ENCODE assay signal across 8 cellular contexts in genomic region chr9:128455849-128456612, GRCh38. TPM values are rescaled to one million over a fixed set of nuclear protein-coding genes. Genes with fewer than 3 reads are reported as not detected.
A peak's percentile ranks its signal among the peaks of the same experiment; 100 is the strongest.
DNase-seq lines count a peak whose midpoint lies in the region; ATAC-seq, FAIRE-seq and TF ChIP-seq lines count a peak whose summit lies in the region.

Gene ODF2, plus strand, starts transcription at chr9:128456006. Its CDS starts 86 bp downstream, at chr9:128456092.

- peaks cover 9 to 21% of the 10 kb centered on the region in 2 experiments for H3K36me3 ChIP-seq in keratinocyte (ENCODE audit: control insufficient read depth in 2 of 2, extremely low read depth in 1 of 2, insufficient read depth in 2 of 2, low read length in 2 of 2)

- H3K9me1 ChIP-seq in keratinocyte (ENCODE audit: control insufficient read depth, extremely low read depth, insufficient read depth, low read length) = no peaks in the 10 kb centered on the region

- no peak for TF ChIP-seq CTCF in keratinocyte (optimal IDR thresholded peaks at IDR 0.05 in 1 of 3, IDR thresholded peaks at IDR 0.05 in 1 of 3, conservative IDR thresholded peaks at IDR 0.05 in 1 of 3; ENCODE audit: extremely low read depth in 1 of 3, insufficient read depth in 2 of 3, low read length in 3 of 3)

- ATAC-seq in HG03432 (IDR thresholded peaks at IDR 0.05; ENCODE audit: unreplicated experiment) = peak; percentile 84

- H4K20me1 ChIP-seq in keratinocyte (ENCODE audit: control insufficient read depth, extremely low read depth, insufficient read depth, low read length) = no peaks in the 10 kb centered on the region

- peaks cover 10% of the 10 kb centered on the region for H3K4me1 ChIP-seq in keratinocyte (ENCODE audit: control insufficient read depth, extremely low read depth, insufficient read depth, low read length)

- peak within 1 kb of the TSS; percentile 73 for H3K9ac ChIP-seq in keratinocyte (ENCODE audit: control insufficient read depth, extremely low read depth, insufficient read depth, low read length)

- H3K27ac ChIP-seq in keratinocyte (ENCODE audit: control insufficient read depth, insufficient read depth, low read length) = peak within 1 kb of the TSS; percentile 63

- peaks cover 10% of the 10 kb centered on the region for H3K79me2 ChIP-seq in keratinocyte (ENCODE audit: control insufficient read depth, insufficient read depth, low read length)

- no peaks in the 10 kb centered on the region for H3K27me3 ChIP-seq in keratinocyte (ENCODE audit: control insufficient read depth, extremely low read depth, insufficient read depth, low read length)

- H3K9me3 ChIP-seq in keratinocyte (ENCODE audit: control insufficient read depth, low read depth, low read length) = no peaks in the 10 kb centered on the region

- peak; percentile 98 for DNase-seq in Ammon's horn (ENCODE audit: low spot score)
- peak; percentile 97 for DNase-seq in NCI-H510A (lab: John Stamatoyannopoulos, UW)
- peak; percentile 99 for DNase-seq in activated CD4-positive, CD25-positive, alpha-beta regulatory T cell treated with anti-CD3 and anti-CD28 coated beads, Interleukin-2, amount 50 U/mL, for 72 hours
- peak; percentile 80 to 96 for DNase-seq in cerebellar nuclear complex (lab: John Stamatoyannopoulos, UW)
- DNase-seq in keratinocyte (ENCODE audit: low read depth, low spot score) = peak; percentile 60
- DNase-seq in stimulated activated CD4-positive, alpha-beta T cell treated with anti-CD3 and anti-CD28 coated beads, Interleukin-15, amount 100 ng/mL, for 1 hour (ENCODE audit: low read depth in 1 of 2, low spot score in 1 of 2) = peak; percentile 96

- dilution Hi-C loops in keratinocyte (cut with MboI; ENCODE audit: extremely low pct_ligation_motif_present, low sequenced_read_pairs) = no loop called here

- peak within 1 kb of the TSS; percentile 97 for H3K4me2 ChIP-seq in keratinocyte (ENCODE audit: control insufficient read depth, extremely low read depth, insufficient read depth, low read depth, low read length)

- H3K4me3 ChIP-seq in keratinocyte (ENCODE audit: control insufficient read depth in 2 of 3, extremely low read depth in 1 of 3, insufficient read depth in 2 of 3, low read depth in 1 of 3, low read length in 3 of 3) = peak within 1 kb of the TSS; percentile 75 to 97 (median 92)

- peak; percentile 86 for TF ChIP-seq POLR2A in GM19193 (IDR thresholded peaks at IDR 0.05; ENCODE audit: extremely low read depth, insufficient read depth, insufficient read length)

- H2AFZ ChIP-seq in keratinocyte (ENCODE audit: control insufficient read depth, low read length) = peak within 1 kb of the TSS; percentile 96

- FAIRE-seq in keratinocyte (lab: Jason Lieb, UNC) = no peak

RNA-seq across cellular contexts. Expression of gene ODF2, which starts in this region (rescaled TPM):
- 6.6 to 16.3 TPM (median 14.0 TPM) in 3 replicates for polyA plus RNA-seq in keratinocyte
- polyA plus RNA-seq in keratinocyte (2011; ENCODE audit: low read depth) = 22.3 TPM
- polyA plus RNA-seq in keratinocyte (2011; cell fraction: cytosol; rRNA removed) = 10.0 and 12.1 TPM in 2 replicates
- 41.3 and 42.1 TPM in 2 replicates for polyA plus RNA-seq in keratinocyte (2011; cell fraction: nucleus; rRNA removed)
- 10.4 and 22.4 TPM in 2 replicates for polyA plus RNA-seq in keratinocyte (2012; ENCODE audit: low replicate concordance)
- polyA minus RNA-seq in keratinocyte = 4.6 to 13.2 TPM (median 12.5 TPM) in 3 replicates
- polyA minus RNA-seq in keratinocyte (2011; cell fraction: cytosol; rRNA and poly(A)+ RNA removed) = 5.9 TPM
- 6.0 and 9.5 TPM in 2 replicates for polyA minus RNA-seq in keratinocyte (2011; cell fraction: nucleus; rRNA and poly(A)+ RNA removed)

Comparison
In these comparisons a context has a peak if more than half of its experiments do, and no peak if none do; other contexts are left out.
1. Peak in every context shown above with its lines: DNase-seq, ATAC-seq, H3K4me3 ChIP-seq and H3K27ac ChIP-seq.